8 cellular contexts compared by ENCODE assay signal in genomic region chr6:87756858-87757257, GRCh38.
DNase-seq lines count a peak whose midpoint lies in the region; ATAC-seq and TF ChIP-seq lines count a peak whose summit lies in the region.
"Had no signal": no experiment of that assay in that cellular context is flagged by ENCODE, and none has a peak within 500 bp of the region (broad histone marks: within the 10 kb centered on the region; RNA-seq: fewer than 3 reads in every experiment).

No MANE protein-coding gene starts in this region.

- H3K36me3 Mint-ChIP-seq in nephron progenitor cell (ENCODE audit: low read depth), result no peaks in the 10 kb centered on the region
- H3K36me3 Mint-ChIP-seq: activated naive CD4-positive, alpha-beta T cell treated with anti-CD3 and anti-CD28 coated beads, Interleukin-2, amount 50 U/mL, for 24 hours had no signal

- H3K9me3 Mint-ChIP-seq in nephron progenitor cell, result peaks cover 13% of the 10 kb centered on the region
- H3K9me3 Mint-ChIP-seq: activated naive CD4-positive, alpha-beta T cell treated with anti-CD3 and anti-CD28 coated beads, Interleukin-2, amount 50 U/mL, for 24 hours had no signal

- DNase-seq in HUDEP-2 (lab: John Stamatoyannopoulos, UW; ENCODE audit: unreplicated experiment in 76 of 76) (peak in 39 of 76 experiments; percentile 3 to 74 (median 33)), kidney tubule cell (ENCODE audit: low spot score) (peak; percentile 71), nephron progenitor cell (no peak), NCI-H2081 (lab: John Stamatoyannopoulos, UW) (no peak)
- peak; percentile 35 to 60 for DNase-seq in activated CD4-positive, alpha-beta T cell treated with anti-CD3 and anti-CD28 coated beads, Interleukin-2, amount 50 U/mL, for 48 hours

- no peak for TF ChIP-seq CTCF in nephron progenitor cell (IDR thresholded peaks at IDR 0.05)

- no peak overlapping the region for H3K4me3 Mint-ChIP-seq in nephron progenitor cell
- H3K4me3 Mint-ChIP-seq: activated naive CD4-positive, alpha-beta T cell treated with anti-CD3 and anti-CD28 coated beads, Interleukin-2, amount 50 U/mL, for 24 hours had no signal

- ATAC-seq in GM18498 (IDR thresholded peaks at IDR 0.05; ENCODE audit: unreplicated experiment) (peak; percentile 95), GM21619 (IDR thresholded peaks at IDR 0.05; ENCODE audit: unreplicated experiment) (peak; percentile 93)

- peaks cover 15% of the 10 kb centered on the region for H3K4me1 Mint-ChIP-seq in nephron progenitor cell

- peaks cover 13% of the 10 kb centered on the region for H3K27me3 Mint-ChIP-seq in nephron progenitor cell (ENCODE audit: low read depth, poor library complexity)
- H3K27me3 Mint-ChIP-seq: activated naive CD4-positive, alpha-beta T cell treated with anti-CD3 and anti-CD28 coated beads, Interleukin-2, amount 50 U/mL, for 24 hours had no signal

- H3K27ac Mint-ChIP-seq in nephron progenitor cell, result no peak overlapping the region
- H3K27ac Mint-ChIP-seq: activated naive CD4-positive, alpha-beta T cell treated with anti-CD3 and anti-CD28 coated beads, Interleukin-2, amount 50 U/mL, for 24 hours had no signal

Comparison
In these comparisons a context has a peak if more than half of its experiments do, and no peak if none do; other contexts are left out.
1. DNase-seq: peak in HUDEP-2 (39 of 76), activated CD4-positive, alpha-beta T cell treated with anti-CD3 and anti-CD28 coated beads, Interleukin-2, amount 50 U/mL, for 48 hours (2 of 2) and kidney tubule cell (single experiment); none in nephron progenitor cell (single experiment) and NCI-H2081 (0 of 2).